In genomic region chr6:39073471-39074355, GRCh38 we compare ENCODE assay signal across 24 cellular contexts. TPM values are rescaled to one million over a fixed set of nuclear protein-coding genes. Genes with fewer than 3 reads are reported as not detected.
A peak's percentile ranks its signal among the peaks of the same experiment; 100 is the strongest.
DNase-seq lines count a peak whose midpoint lies in the region; ATAC-seq and TF ChIP-seq lines count a peak whose summit lies in the region.
"Had no signal": no experiment of that assay in that cellular context is flagged by ENCODE, and none has a peak within 500 bp of the region (broad histone marks: within the 10 kb centered on the region; RNA-seq: fewer than 3 reads in every experiment).

No MANE protein-coding gene starts in this region.

- no peak overlapping the region for H2AFZ ChIP-seq in osteoblast (ENCODE audit: low read length)

- no peak overlapping the region for H3K4me2 ChIP-seq in osteoblast (ENCODE audit: insufficient read depth, low read length)
- H3K4me2 ChIP-seq: A549 had no signal

- POLR2A ChIA-PET in Caco-2 (lab: Charles Lee) = no interaction called here

- BruUV-seq in Caco-2 (replicated peaks; lab: Mats Ljungman, UMichigan) = no TSS peak

- CTCF ChIA-PET in Caco-2 (lab: Charles Lee) = no interaction called here

- no peaks in the 10 kb centered on the region for H3K4me1 Mint-ChIP-seq in stimulated activated naive CD8-positive, alpha-beta T cell treated with anti-CD3 and anti-CD28 coated beads, Interleukin-15, Interleukin-2, amounts not matched to agents 100 ng/mL and 50 ng/mL, for 24 hours (ENCODE audit: low read depth)
- H3K4me1 Mint-ChIP-seq in chondrocyte (ENCODE audit: low read depth) (no peaks in the 10 kb centered on the region), Caco-2 (ENCODE audit: low read depth, unreplicated experiment) (no peaks in the 10 kb centered on the region)
- H3K4me1 Mint-ChIP-seq: CD4-positive, CD25-positive, alpha-beta regulatory T cell; IgD-negative memory B cell had no signal

- no peak overlapping the region for H3K4me3 ChIP-seq in osteoblast (ENCODE audit: insufficient read depth, low read length)
- H3K4me3 ChIP-seq in Caco-2 (ENCODE audit: low read depth, low read length) = no peak overlapping the region
- H3K4me3 ChIP-seq: A549, GM12878 had no signal

- no peak for ATAC-seq in stimulated activated naive CD8-positive, alpha-beta T cell treated with anti-CD3 and anti-CD28 coated beads, Interleukin-15, Interleukin-2, amounts not matched to agents 100 U/mL and 50 U/mL, for 24 hours
- ATAC-seq in GM18909 (IDR thresholded peaks at IDR 0.05; ENCODE audit: poor library complexity, unreplicated experiment) = no peak
- ATAC-seq: A549, GM12878 had no signal

- H3K27me3 ChIP-seq in osteoblast (ENCODE audit: insufficient read depth, low read length) = no peaks in the 10 kb centered on the region
- no peaks in the 10 kb centered on the region for H3K27me3 ChIP-seq in Caco-2 (replicated peaks; ENCODE audit: control insufficient read depth, insufficient read depth, low read length)
- H3K27me3 ChIP-seq: BE2C had no signal

- H4K20me1 ChIP-seq in osteoblast (ENCODE audit: insufficient read depth, low read length) = no peaks in the 10 kb centered on the region

- peak overlapping the region; percentile 7 for H3K27ac Mint-ChIP-seq in stimulated activated naive CD8-positive, alpha-beta T cell treated with anti-CD3 and anti-CD28 coated beads, Interleukin-15, Interleukin-2, amounts not matched to agents 100 ng/mL and 50 ng/mL, for 24 hours
- no peak overlapping the region for H3K27ac Mint-ChIP-seq in chondrocyte (ENCODE audit: unreplicated experiment)
- H3K27ac Mint-ChIP-seq in Caco-2 (ENCODE audit: unreplicated experiment) = no peak overlapping the region
- H3K27ac Mint-ChIP-seq: CD4-positive, CD25-positive, alpha-beta regulatory T cell; IgD-negative memory B cell had no signal

- no peak overlapping the region for H3K27ac ChIP-seq in osteoblast (ENCODE audit: low read depth, low read length)
- H3K27ac ChIP-seq: A549 had no signal

- no peaks in the 10 kb centered on the region for H3K79me2 ChIP-seq in osteoblast (ENCODE audit: insufficient read depth, low read length)

- H3K27me3 Mint-ChIP-seq in stimulated activated naive CD8-positive, alpha-beta T cell treated with anti-CD3 and anti-CD28 coated beads, Interleukin-15, Interleukin-2, amounts not matched to agents 100 ng/mL and 50 ng/mL, for 24 hours = no peaks in the 10 kb centered on the region
- H3K27me3 Mint-ChIP-seq in chondrocyte (ENCODE audit: low read depth) (peaks cover 18% of the 10 kb centered on the region), Caco-2 (ENCODE audit: insufficient read depth, unreplicated experiment) (no peaks in the 10 kb centered on the region)

- no peak for DNase-seq in stimulated activated naive CD8-positive, alpha-beta T cell treated with anti-CD3 and anti-CD28 coated beads, Interleukin-15, Interleukin-2, amounts not matched to agents 100 U/mL and 50 U/mL, for 24 hours
- DNase-seq in chondrocyte (ENCODE audit: low spot score) (peak; percentile 65), osteoblast (ENCODE audit: insufficient read length, low spot score, missing footprints) (peak; percentile 69), NCI-H524 (lab: John Stamatoyannopoulos, UW) (no peak), SIG-M5 (lab: John Stamatoyannopoulos, UW) (no peak), Caco-2 (no peak)
- DNase-seq: BE2C; CD4-positive, CD25-positive, alpha-beta regulatory T cell; DND-41; Karpas-422; MV-4-11; NCI-H1105 treated with DMSO at 0.1 percent for 48 hours; NCI-H2029 treated with DMSO at 0.1 percent for 48 hours; NCI-H2171; NCI-H345; NCI-H524 treated with DMSO at 0.1 percent for 48 hours had no signal

- TF ChIP-seq CTCF in chondrocyte (IDR thresholded peaks at IDR 0.05) = no peak
- no peak for TF ChIP-seq CTCF in osteoblast (IDR thresholded peaks at IDR 0.05; ENCODE audit: extremely low read depth, low read depth, low read length)
- TF ChIP-seq CTCF in Caco-2 (IDR thresholded peaks at IDR 0.05; ENCODE audit: insufficient read depth in 1 of 2, low read depth in 1 of 2, low read length in 1 of 2, severe bottlenecking in 1 of 2, unreplicated experiment in 1 of 2) = no peak

- intact Hi-C loops in Caco-2 (cut with micrococcal nuclease; ENCODE audit: unreplicated experiment) = no loop called here

- no peaks in the 10 kb centered on the region for H3K36me3 Mint-ChIP-seq in stimulated activated naive CD8-positive, alpha-beta T cell treated with anti-CD3 and anti-CD28 coated beads, Interleukin-15, Interleukin-2, amounts not matched to agents 100 ng/mL and 50 ng/mL, for 24 hours (ENCODE audit: low read depth)
- H3K36me3 Mint-ChIP-seq in chondrocyte (ENCODE audit: low read depth) (no peaks in the 10 kb centered on the region), Caco-2 (ENCODE audit: insufficient read depth, unreplicated experiment) (no peaks in the 10 kb centered on the region)
- H3K36me3 Mint-ChIP-seq: CD4-positive, CD25-positive, alpha-beta regulatory T cell; IgD-negative memory B cell had no signal

- H3K4me1 ChIP-seq in osteoblast (ENCODE audit: insufficient read depth, low read length) (no peaks in the 10 kb centered on the region), Caco-2 (no peaks in the 10 kb centered on the region)
- H3K4me1 ChIP-seq: A549, BE2C had no signal

- no peak overlapping the region for H3K4me3 Mint-ChIP-seq in stimulated activated naive CD8-positive, alpha-beta T cell treated with anti-CD3 and anti-CD28 coated beads, Interleukin-15, Interleukin-2, amounts not matched to agents 100 ng/mL and 50 ng/mL, for 24 hours
- H3K4me3 Mint-ChIP-seq in chondrocyte (ENCODE audit: unreplicated experiment) = no peak overlapping the region
- H3K4me3 Mint-ChIP-seq in Caco-2 (ENCODE audit: unreplicated experiment) = no peak overlapping the region
- H3K4me3 Mint-ChIP-seq: CD4-positive, CD25-positive, alpha-beta regulatory T cell; IgD-negative memory B cell had no signal

- H3K9me3 ChIP-seq in osteoblast (ENCODE audit: low read depth, low read length) = no peaks in the 10 kb centered on the region
- H3K9me3 ChIP-seq in Caco-2 = no peaks in the 10 kb centered on the region
- H3K9me3 ChIP-seq: A549, BE2C had no signal

- H3K9me3 Mint-ChIP-seq in stimulated activated naive CD8-positive, alpha-beta T cell treated with anti-CD3 and anti-CD28 coated beads, Interleukin-15, Interleukin-2, amounts not matched to agents 100 ng/mL and 50 ng/mL, for 24 hours = no peaks in the 10 kb centered on the region
- peaks cover 11% of the 10 kb centered on the region for H3K9me3 Mint-ChIP-seq in chondrocyte (ENCODE audit: low read depth)
- H3K9me3 Mint-ChIP-seq in Caco-2 (ENCODE audit: unreplicated experiment) = no peaks in the 10 kb centered on the region
- H3K9me3 Mint-ChIP-seq: CD4-positive, CD25-positive, alpha-beta regulatory T cell had no signal

- H3K36me3 ChIP-seq in osteoblast (ENCODE audit: insufficient read depth, low read length) = no peaks in the 10 kb centered on the region
- H3K36me3 ChIP-seq in Caco-2 (ENCODE audit: control insufficient read depth, insufficient read depth, low read length) = no peaks in the 10 kb centered on the region
- H3K36me3 ChIP-seq: BE2C had no signal

RNA-seq across cellular contexts. Expression of gene GLP1R, which starts 25.1 kb away (rescaled TPM):
- total RNA-seq in chondrocyte (not detected in 3 replicates), osteoblast (not detected in 2 replicates), Caco-2 (2022) (not detected in 2 replicates)
- total RNA-seq: CD4-positive, CD25-positive, alpha-beta regulatory T cell; GM12878; H4; M059J; OCI-LY7 had no signal

RNA-seq across cellular contexts. Expression of gene SAYSD1, which starts 41.3 kb away (rescaled TPM):
- total RNA-seq in chondrocyte (12.3 to 13.9 TPM (median 13.6 TPM) in 3 replicates), osteoblast (29.8 and 31.1 TPM in 2 replicates), Caco-2 (2022) (17.8 and 20.8 TPM in 2 replicates)

Comparison
In these comparisons a context has a peak if more than half of its experiments do, and no peak if none do; other contexts are left out.
1. DNase-seq: peak in chondrocyte (single experiment) and osteoblast (single experiment); none in stimulated activated naive CD8-positive, alpha-beta T cell treated with anti-CD3 and anti-CD28 coated beads, Interleukin-15, Interleukin-2, amounts not matched to agents 100 U/mL and 50 U/mL, for 24 hours (single experiment), NCI-H524 (0 of 2), SIG-M5 (single experiment) and Caco-2 (0 of 2).